8 cellular contexts compared by ENCODE assay signal in genomic region chr1:17053071-17053684, GRCh38. TPM values are rescaled to one million over a fixed set of nuclear protein-coding genes. Genes with fewer than 3 reads are reported as not detected.
DNase-seq lines count a peak whose midpoint lies in the region; ATAC-seq and TF ChIP-seq lines count a peak whose summit lies in the region.

No MANE protein-coding gene starts in this region.

- H3K27ac Mint-ChIP-seq in T-helper 2 cell treated with Interferon-gamma antibody and Interleukin-4, amounts not matched to agents 5 μg/mL and 100 μg/mL, for 36 hours = peak overlapping the region; percentile 98
- peak overlapping the region; percentile 96 for H3K27ac Mint-ChIP-seq in activated naive CD8-positive, alpha-beta T cell treated with anti-CD3 and anti-CD28 coated beads, Interleukin-2, amount 10 ng/mL, durations not matched to agents 7 days and 5 days

- no peaks in the 10 kb centered on the region for H3K27me3 ChIP-seq in layer of hippocampus (ENCODE audit: control insufficient read depth, insufficient read depth, low read length)
- H3K27me3 ChIP-seq in thoracic aorta (replicated peaks; ENCODE audit: insufficient read depth) = no peaks in the 10 kb centered on the region

- POLR2A ChIA-PET in activated naive CD8-positive, alpha-beta T cell treated with anti-CD3 and anti-CD28 coated beads, Interleukin-2, amount 10 ng/mL, durations not matched to agents 7 days and 5 days (lab: Charles Lee) = interaction anchor here (0.6 kb wide), 1 partner anchor 850 kb away, joined by 3 read pairs; no protein-coding TSS in a partner anchor

- peak overlapping the region; percentile 82 for H3K4me3 ChIP-seq in thoracic aorta

- peaks cover 10% of the 10 kb centered on the region for H3K36me3 Mint-ChIP-seq in T-helper 2 cell treated with Interferon-gamma antibody and Interleukin-4, amounts not matched to agents 5 μg/mL and 100 μg/mL, for 36 hours (ENCODE audit: low read depth)
- H3K36me3 Mint-ChIP-seq in activated naive CD8-positive, alpha-beta T cell treated with anti-CD3 and anti-CD28 coated beads, Interleukin-2, amount 10 ng/mL, durations not matched to agents 7 days and 5 days = no peaks in the 10 kb centered on the region

- no peak for ATAC-seq in activated naive CD8-positive, alpha-beta T cell treated with anti-CD3 and anti-CD28 coated beads, Interleukin-2, amount 10 ng/mL, durations not matched to agents 7 days and 5 days (ENCODE audit: low read depth)
- no peak for ATAC-seq in thoracic aorta (ENCODE audit: insufficient number of reproducible peaks, low FRiP score, low read depth)
- no peak for ATAC-seq in GM19452 (IDR thresholded peaks at IDR 0.05; ENCODE audit: unreplicated experiment)

- H3K4me1 Mint-ChIP-seq in T-helper 2 cell treated with Interferon-gamma antibody and Interleukin-4, amounts not matched to agents 5 μg/mL and 100 μg/mL, for 36 hours (ENCODE audit: low read depth) = peaks cover 15% of the 10 kb centered on the region
- H3K4me1 Mint-ChIP-seq in activated naive CD8-positive, alpha-beta T cell treated with anti-CD3 and anti-CD28 coated beads, Interleukin-2, amount 10 ng/mL, durations not matched to agents 7 days and 5 days = peaks cover 16% of the 10 kb centered on the region

- H3K27ac ChIP-seq in layer of hippocampus (ENCODE audit: low read depth, low read length) = peak overlapping the region; percentile 85
- H3K27ac ChIP-seq in thoracic aorta = peak overlapping the region; percentile 77 to 79

- H3K36me3 ChIP-seq in thoracic aorta = peaks cover 7% of the 10 kb centered on the region

- H3K27me3 Mint-ChIP-seq in T-helper 2 cell treated with Interferon-gamma antibody and Interleukin-4, amounts not matched to agents 5 μg/mL and 100 μg/mL, for 36 hours (ENCODE audit: low read depth) = no peaks in the 10 kb centered on the region
- peaks cover 3% of the 10 kb centered on the region for H3K27me3 Mint-ChIP-seq in activated naive CD8-positive, alpha-beta T cell treated with anti-CD3 and anti-CD28 coated beads, Interleukin-2, amount 10 ng/mL, durations not matched to agents 7 days and 5 days

- H3K4me3 Mint-ChIP-seq in T-helper 2 cell treated with Interferon-gamma antibody and Interleukin-4, amounts not matched to agents 5 μg/mL and 100 μg/mL, for 36 hours = peak overlapping the region; percentile 100
- peak overlapping the region; percentile 97 for H3K4me3 Mint-ChIP-seq in activated naive CD8-positive, alpha-beta T cell treated with anti-CD3 and anti-CD28 coated beads, Interleukin-2, amount 10 ng/mL, durations not matched to agents 7 days and 5 days

- peaks cover 17 to 21% of the 10 kb centered on the region in 2 donors for H3K4me1 ChIP-seq in thoracic aorta (ENCODE audit: control insufficient read depth in 1 of 2, low read depth in 2 of 2)

- no peak for DNase-seq in T-helper 2 cell treated with Interferon-gamma antibody and Interleukin-4, amounts not matched to agents 5 μg/mL and 100 μg/mL, for 36 hours (ENCODE audit: low spot score)
- DNase-seq in T-helper 2 cell = no peak
- no peak for DNase-seq in activated naive CD8-positive, alpha-beta T cell treated with anti-CD3 and anti-CD28 coated beads, Interleukin-2, amount 10 ng/mL, durations not matched to agents 7 days and 5 days
- DNase-seq in thoracic aorta (ENCODE audit: low spot score) = no peak
- DNase-seq in ureter (ENCODE audit: low spot score) = no peak
- no peak for DNase-seq in AML-193 (lab: John Stamatoyannopoulos, UW)

- no peak for TF ChIP-seq CTCF in thoracic aorta (IDR thresholded peaks at IDR 0.05)

- no peaks in the 10 kb centered on the region for H3K9me3 ChIP-seq in thoracic aorta

- H3K9me3 Mint-ChIP-seq in T-helper 2 cell treated with Interferon-gamma antibody and Interleukin-4, amounts not matched to agents 5 μg/mL and 100 μg/mL, for 36 hours = no peaks in the 10 kb centered on the region
- no peaks in the 10 kb centered on the region for H3K9me3 Mint-ChIP-seq in activated naive CD8-positive, alpha-beta T cell treated with anti-CD3 and anti-CD28 coated beads, Interleukin-2, amount 10 ng/mL, durations not matched to agents 7 days and 5 days

RNA-seq across cellular contexts. Expression of gene SDHB, which starts 0.7 kb away (rescaled TPM):
- 10 to 100 TPM; 72.4 to 74.7 TPM for total RNA-seq in activated naive CD8-positive, alpha-beta T cell treated with anti-CD3 and anti-CD28 coated beads, Interleukin-2, amount 10 ng/mL, durations not matched to agents 7 days and 5 days
- total RNA-seq in thoracic aorta (10 to 100 TPM; 81.5 to 98.9 TPM), ureter (64.1 TPM)

RNA-seq across cellular contexts. Expression of gene ATP13A2, which starts 41.5 kb away (rescaled TPM):
- total RNA-seq in activated naive CD8-positive, alpha-beta T cell treated with anti-CD3 and anti-CD28 coated beads, Interleukin-2, amount 10 ng/mL, durations not matched to agents 7 days and 5 days = 10 to 100 TPM; 45.1 to 45.3 TPM
- total RNA-seq in thoracic aorta = 10 to 100 TPM; 45.1 to 59.0 TPM
- total RNA-seq in ureter = 33.7 TPM
